In the genomic region with DNA sequence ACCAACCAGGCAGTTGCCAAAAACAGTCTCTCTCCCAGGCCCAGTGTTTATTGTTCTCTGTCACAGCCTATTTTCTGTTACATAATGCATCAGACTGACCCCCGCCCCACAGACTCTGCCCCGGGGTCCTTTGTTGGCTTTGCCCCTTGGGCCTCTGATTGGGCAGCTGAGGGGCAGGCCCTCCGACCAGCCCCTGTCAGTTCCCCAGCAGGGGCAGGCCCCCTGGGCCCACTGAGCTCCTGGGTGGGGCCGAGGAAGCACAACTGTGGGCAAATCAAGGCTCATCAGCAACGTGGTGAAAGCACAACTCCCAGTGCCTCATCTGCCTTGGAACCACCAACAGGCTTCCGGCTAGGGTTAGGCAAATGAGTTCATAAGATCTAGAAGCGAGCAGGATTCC, we compare ENCODE assay signal across 32 cellular contexts.
"Had no signal": no experiment of that assay in that cellular context is flagged by ENCODE, and none has a peak within 500 bp of the region (broad histone marks: within the 10 kb centered on the region; RNA-seq: fewer than 3 reads in every experiment).

No MANE protein-coding gene starts in this region.

- H3K4me3 ChIP-seq: ascending aorta, cardiac muscle cell, PC-9, SK-N-MC had no signal

- FAIRE-seq: RCC 7860 had no signal

- H3K4me3 Mint-ChIP-seq: activated CD4-positive, alpha-beta T cell treated with anti-CD3 and anti-CD28 coated beads, Interleukin-2, amount 10 ng/mL, durations not matched to agents 24 days and 14 days; activated CD8-positive, alpha-beta T cell treated with anti-CD3 and anti-CD28 coated beads for 36 hours; activated naive CD4-positive, alpha-beta T cell treated with anti-CD3 and anti-CD28 coated beads, Interleukin-2, amount 50 U/mL, for 24 hours; activated naive CD8-positive, alpha-beta T cell treated with anti-CD3 and anti-CD28 coated beads, Interleukin-2, amount 10 ng/mL, durations not matched to agents 7 days and 5 days; activated T-cell treated with anti-CD3 and anti-CD28 coated beads, Interleukin-2, amount 50 U/mL, for 72 hours; activated T-helper 17 cell treated with anti-CD3 and anti-CD28 coated beads, Interleukin-2, amount 50 U/mL, for 72 hours had no signal

- H3K27ac Mint-ChIP-seq: activated CD4-positive, alpha-beta T cell treated with anti-CD3 and anti-CD28 coated beads, Interleukin-2, amount 10 ng/mL, durations not matched to agents 24 days and 14 days; activated CD8-positive, alpha-beta T cell treated with anti-CD3 and anti-CD28 coated beads for 36 hours; activated naive CD4-positive, alpha-beta T cell treated with anti-CD3 and anti-CD28 coated beads, Interleukin-2, amount 50 U/mL, for 24 hours; activated naive CD8-positive, alpha-beta T cell treated with anti-CD3 and anti-CD28 coated beads, Interleukin-2, amount 10 ng/mL, durations not matched to agents 7 days and 5 days; activated T-cell treated with anti-CD3 and anti-CD28 coated beads, Interleukin-2, amount 50 U/mL, for 72 hours; activated T-helper 17 cell treated with anti-CD3 and anti-CD28 coated beads, Interleukin-2, amount 50 U/mL, for 72 hours had no signal

- H3K27me3 Mint-ChIP-seq: activated CD8-positive, alpha-beta T cell treated with anti-CD3 and anti-CD28 coated beads for 36 hours; activated naive CD8-positive, alpha-beta T cell treated with anti-CD3 and anti-CD28 coated beads, Interleukin-2, amount 10 ng/mL, durations not matched to agents 7 days and 5 days had no signal

- H3K9me3 ChIP-seq: ascending aorta had no signal

- H3K36me3 Mint-ChIP-seq: activated naive CD4-positive, alpha-beta T cell treated with anti-CD3 and anti-CD28 coated beads, Interleukin-2, amount 50 U/mL, for 24 hours; activated naive CD8-positive, alpha-beta T cell treated with anti-CD3 and anti-CD28 coated beads, Interleukin-2, amount 10 ng/mL, durations not matched to agents 7 days and 5 days had no signal

- H3K4me2 ChIP-seq: KMS-11, PC-9 had no signal

- ATAC-seq: activated CD8-positive, alpha-beta T cell treated with anti-CD3 and anti-CD28 coated beads for 36 hours; activated T-cell treated with anti-CD3 and anti-CD28 coated beads, Interleukin-2, amount 50 U/mL, for 72 hours; activated T-helper 17 cell treated with anti-CD3 and anti-CD28 coated beads, Interleukin-2, amount 50 U/mL, for 72 hours; Right ventricle myocardium inferior had no signal

- H3K4me1 ChIP-seq: ascending aorta had no signal

- DNase-seq: activated CD4-positive, alpha-beta T cell treated with anti-CD3 and anti-CD28 coated beads, Interleukin-2, amount 10 ng/mL, durations not matched to agents 24 days and 14 days; activated CD4-positive, alpha-beta T cell treated with anti-CD3 and anti-CD28 coated beads, Interleukin-2, amount 50 U/mL, for 4 hours; activated CD8-positive, alpha-beta T cell treated with anti-CD3 and anti-CD28 coated beads for 36 hours; activated effector memory CD4-positive, alpha-beta T cell treated with anti-CD3 and anti-CD28 coated beads, Interleukin-2, amount 50 U/mL, for 16 hours; activated naive CD4-positive, alpha-beta T cell; activated naive CD8-positive, alpha-beta T cell treated with anti-CD3 and anti-CD28 coated beads, Interleukin-2, amount 10 ng/mL, durations not matched to agents 7 days and 5 days; activated T-cell treated with anti-CD3 and anti-CD28 coated beads, Interleukin-2, amount 50 U/mL, for 1 hour; activated T-cell treated with anti-CD3 and anti-CD28 coated beads, Interleukin-2, amount 50 U/mL, for 72 hours; amygdala; MM.1S; NCI-H1092 treated with DMSO at 0.1 percent for 48 hours; NCI-H1417; NCI-H146; NCI-H187; NCI-H2081; NCI-H2171 treated with DMSO at 0.1 percent for 48 hours; NCI-H2227 treated with DMSO at 0.1 percent for 48 hours; NCI-H446; NCI-H524; NCI-H748 treated with DMSO at 0.1 percent for 48 hours; PC-9; T1000; WERI-Rb-1 had no signal

- H3K27ac ChIP-seq: ascending aorta, cardiac muscle cell, KMS-11, PC-9, RWPE1, SK-N-MC, WERI-Rb-1 had no signal

- H3K4me1 Mint-ChIP-seq: activated CD4-positive, alpha-beta T cell treated with anti-CD3 and anti-CD28 coated beads, Interleukin-2, amount 10 ng/mL, durations not matched to agents 24 days and 14 days; activated naive CD4-positive, alpha-beta T cell treated with anti-CD3 and anti-CD28 coated beads, Interleukin-2, amount 50 U/mL, for 24 hours; activated naive CD8-positive, alpha-beta T cell treated with anti-CD3 and anti-CD28 coated beads, Interleukin-2, amount 10 ng/mL, durations not matched to agents 7 days and 5 days; activated T-helper 17 cell treated with anti-CD3 and anti-CD28 coated beads, Interleukin-2, amount 50 U/mL, for 72 hours had no signal

- H3K9me3 Mint-ChIP-seq: activated CD4-positive, alpha-beta T cell treated with anti-CD3 and anti-CD28 coated beads, Interleukin-2, amount 10 ng/mL, durations not matched to agents 24 days and 14 days; activated CD8-positive, alpha-beta T cell treated with anti-CD3 and anti-CD28 coated beads for 36 hours; activated naive CD4-positive, alpha-beta T cell treated with anti-CD3 and anti-CD28 coated beads, Interleukin-2, amount 50 U/mL, for 24 hours; activated naive CD8-positive, alpha-beta T cell treated with anti-CD3 and anti-CD28 coated beads, Interleukin-2, amount 10 ng/mL, durations not matched to agents 7 days and 5 days; activated T-cell treated with anti-CD3 and anti-CD28 coated beads, Interleukin-2, amount 50 U/mL, for 72 hours; activated T-helper 17 cell treated with anti-CD3 and anti-CD28 coated beads, Interleukin-2, amount 50 U/mL, for 72 hours had no signal
